19 cellular contexts compared by ENCODE assay signal in genomic region chr12:76785407-76785806, GRCh38. TPM values are rescaled to one million over a fixed set of nuclear protein-coding genes. Genes with fewer than 3 reads are reported as not detected.
DNase-seq lines count a peak whose midpoint lies in the region; ATAC-seq, FAIRE-seq and TF ChIP-seq lines count a peak whose summit lies in the region.
"Had no signal": no experiment of that assay in that cellular context is flagged by ENCODE, and none has a peak within 500 bp of the region (broad histone marks: within the 10 kb centered on the region; RNA-seq: fewer than 3 reads in every experiment).

No MANE protein-coding gene starts in this region.

- peaks cover 8% of the 10 kb centered on the region for H3K4me1 ChIP-seq in mammary epithelial cell (ENCODE audit: insufficient read depth, low read length)
- peaks cover 8% of the 10 kb centered on the region for H3K4me1 ChIP-seq in astrocyte (ENCODE audit: insufficient read depth, low read length)
- H3K4me1 ChIP-seq in thyroid gland: peaks cover 7 to 17% of the 10 kb centered on the region in 2 donors
- H3K4me1 ChIP-seq in PC-9 (replicated peaks; ENCODE audit: insufficient read depth): no peaks in the 10 kb centered on the region
- peaks cover 0 to 14% of the 10 kb centered on the region in 2 donors for H3K4me1 ChIP-seq in uterus

- H3K4me1 Mint-ChIP-seq in MCF 10A (ENCODE audit: insufficient read depth, unreplicated experiment) (peaks cover 38% of the 10 kb centered on the region), astrocyte (ENCODE audit: low read depth, unreplicated experiment) (peaks cover 47% of the 10 kb centered on the region), memory B cell (peaks cover 37% of the 10 kb centered on the region)

- H3K4me3 ChIP-seq in mammary epithelial cell (replicated peaks in 1 of 3; ENCODE audit: insufficient read depth in 1 of 3, low read depth in 2 of 3, low read length in 3 of 3): no peak overlapping the region
- no peak overlapping the region for H3K4me3 ChIP-seq in astrocyte (ENCODE audit: insufficient read depth, low read depth, low read length)
- no peak overlapping the region for H3K4me3 ChIP-seq in thyroid gland (replicated peaks in 1 of 3)
- H3K4me3 ChIP-seq in PC-9: no peak overlapping the region
- no peak overlapping the region for H3K4me3 ChIP-seq in uterus
- H3K4me3 ChIP-seq: BLaER1 had no signal

- CTCF ChIA-PET in MCF 10A (lab: Yijun Ruan, JAX): interaction anchor here (0.8 to 1.0 kb wide), 2 partner anchors 19 to 133 kb away, joined by 5 read pairs; no protein-coding TSS in a partner anchor
- CTCF ChIA-PET in mammary epithelial cell (lab: Charles Lee; ENCODE audit: low non-redundant PET): no interaction called here
- CTCF ChIA-PET in PC-9 (lab: Charles Lee): no interaction called here

- peaks cover 7% of the 10 kb centered on the region for H3K9me3 Mint-ChIP-seq in MCF 10A (ENCODE audit: unreplicated experiment)
- H3K9me3 Mint-ChIP-seq in astrocyte (ENCODE audit: unreplicated experiment): no peaks in the 10 kb centered on the region
- H3K9me3 Mint-ChIP-seq in memory B cell: peaks cover 7% of the 10 kb centered on the region

- H3K27ac Mint-ChIP-seq in MCF 10A (ENCODE audit: low read depth, unreplicated experiment) (peak overlapping the region; percentile 46), astrocyte (ENCODE audit: unreplicated experiment) (peak overlapping the region; percentile 50), memory B cell (peak overlapping the region; percentile 19)
- H3K27ac Mint-ChIP-seq: IgD-negative memory B cell had no signal

- in situ Hi-C loops in mammary epithelial cell (cut with MboI; ENCODE audit: low sequenced_read_pairs in 2 of 2): no loop called here

- BruUV-seq in MCF 10A (replicated peaks; lab: Mats Ljungman, UMichigan) (no TSS peak), mammary epithelial cell (replicated peaks; lab: Mats Ljungman, UMichigan) (no TSS peak), PC-9 (replicated peaks; lab: Mats Ljungman, UMichigan) (no TSS peak)

- H3K36me3 ChIP-seq in mammary epithelial cell (ENCODE audit: insufficient read depth, low read length) (no peaks in the 10 kb centered on the region), astrocyte (ENCODE audit: insufficient read depth, low read length) (no peaks in the 10 kb centered on the region), thyroid gland (no peaks in the 10 kb centered on the region), PC-9 (ENCODE audit: low read depth) (no peaks in the 10 kb centered on the region), uterus (no peaks in the 10 kb centered on the region)

- POLR2A ChIA-PET in MCF 10A (lab: Yijun Ruan, JAX) (interaction anchor here (0.6 kb wide), 1 partner anchor 17 kb away, joined by 3 read pairs; no protein-coding TSS in a partner anchor), PC-9 (lab: Charles Lee; ENCODE audit: unreplicated experiment) (no interaction called here)

- H3K4me3 Mint-ChIP-seq in MCF 10A (ENCODE audit: unreplicated experiment) (no peak overlapping the region), astrocyte (ENCODE audit: unreplicated experiment) (no peak overlapping the region), memory B cell (no peak overlapping the region)
- H3K4me3 Mint-ChIP-seq: IgD-negative memory B cell had no signal

- H3K4me2 ChIP-seq in mammary epithelial cell (ENCODE audit: insufficient read depth, low read depth, low read length) (no peak overlapping the region), astrocyte (ENCODE audit: low read length) (no peak overlapping the region), PC-9 (no peak overlapping the region)

- H3K27ac ChIP-seq in mammary epithelial cell (ENCODE audit: insufficient read depth, low read depth, low read length) (no peak overlapping the region), astrocyte (ENCODE audit: low read depth, low read length) (peak overlapping the region; percentile 49), thyroid gland (peak overlapping the region in 1 of 3 donors; percentile 49), PC-9 (no peak overlapping the region), uterus (peak overlapping the region in 1 of 2 donors; percentile 32)
- H3K27ac ChIP-seq: BLaER1 had no signal

- TF ChIP-seq POLR2A in thyroid gland (IDR thresholded peaks at IDR 0.05): no peak
- no peak for TF ChIP-seq POLR2A in uterus (IDR thresholded peaks at IDR 0.05)

- FAIRE-seq in astrocyte (lab: Jason Lieb, UNC): no peak
- FAIRE-seq: GM12892, H1 had no signal

- H3K27me3 ChIP-seq in mammary epithelial cell (ENCODE audit: insufficient read depth, low read length) (no peaks in the 10 kb centered on the region), astrocyte (ENCODE audit: insufficient read depth, low read length) (no peaks in the 10 kb centered on the region), thyroid gland (no peaks in the 10 kb centered on the region), PC-9 (ENCODE audit: insufficient read depth, low read depth) (no peaks in the 10 kb centered on the region), uterus (no peaks in the 10 kb centered on the region)
- H3K27me3 ChIP-seq: BLaER1 had no signal

- H3K36me3 Mint-ChIP-seq in MCF 10A (ENCODE audit: insufficient read depth, unreplicated experiment) (no peaks in the 10 kb centered on the region), astrocyte (ENCODE audit: low read depth, unreplicated experiment) (peaks cover 6% of the 10 kb centered on the region), memory B cell (peaks cover 29% of the 10 kb centered on the region)

- H3K9ac ChIP-seq in mammary epithelial cell (ENCODE audit: insufficient read depth, low read length) (no peak overlapping the region), astrocyte (ENCODE audit: low read length) (no peak overlapping the region)
- H3K9ac ChIP-seq: BLaER1 had no signal

- H3K9me3 ChIP-seq in mammary epithelial cell (replicated peaks; ENCODE audit: insufficient read depth, low read length) (no peaks in the 10 kb centered on the region), astrocyte (ENCODE audit: insufficient read depth, low read depth, low read length) (peaks cover 3% of the 10 kb centered on the region), thyroid gland (no peaks in the 10 kb centered on the region), PC-9 (ENCODE audit: insufficient read depth, low read depth) (no peaks in the 10 kb centered on the region), uterus (no peaks in the 10 kb centered on the region)

- DNase-seq in MCF 10A (ENCODE audit: unreplicated experiment) (no peak), mammary epithelial cell (no peak), astrocyte (ENCODE audit: low read depth) (no peak), memory B cell (ENCODE audit: low spot score in 2 of 2) (no peak), thyroid gland (no peak), PC-9 (no peak), NCI-H1930 (lab: John Stamatoyannopoulos, UW) (no peak), uterus (no peak)
- DNase-seq: DMS 273 treated with DMSO at 0.1 percent for 48 hours, GF-D8, MV-4-11, NCI-H1417, NCI-H2029, NCI-H2171, NCI-H69 had no signal

- H4K20me1 ChIP-seq in mammary epithelial cell (ENCODE audit: insufficient read depth, low read length): no peaks in the 10 kb centered on the region
- peaks cover 10% of the 10 kb centered on the region for H4K20me1 ChIP-seq in astrocyte (ENCODE audit: insufficient read depth, low read length)
- no peaks in the 10 kb centered on the region; the same call in 1 of the 2 replicates for H4K20me1 ChIP-seq in PC-9 (ENCODE audit: insufficient read depth)

- dilution Hi-C loops in mammary epithelial cell (cut with HindIII; ENCODE audit: low sequenced_read_pairs): no loop called here

- H2AFZ ChIP-seq in mammary epithelial cell (ENCODE audit: low read depth, low read length) (no peak overlapping the region), astrocyte (ENCODE audit: low read depth, low read length) (no peak overlapping the region), PC-9 (no peak overlapping the region)

- intact Hi-C loops in MCF 10A (cut with micrococcal nuclease): no loop called here
- intact Hi-C loops in mammary epithelial cell (cut with micrococcal nuclease): no loop called here
- intact Hi-C loops in thyroid gland (cut with DNase I): no loop called here
- intact Hi-C loops in PC-9 (cut with micrococcal nuclease; ENCODE audit: unreplicated experiment): no loop called here
- intact Hi-C loops in uterus (cut with DNase I; ENCODE audit: low total_unique reads): no loop called here

- TF ChIP-seq CTCF in MCF 10A (IDR thresholded peaks at IDR 0.05; ENCODE audit: unreplicated experiment) (no peak), mammary epithelial cell (conservative IDR thresholded peaks at IDR 0.05 in 1 of 2, IDR thresholded peaks at IDR 0.05 in 1 of 2; ENCODE audit: extremely low read depth in 1 of 2, insufficient read depth in 1 of 2, low read depth in 1 of 2, low read length in 2 of 2) (no peak), astrocyte (IDR thresholded peaks at IDR 0.05; ENCODE audit: insufficient read depth, low read depth, low read length) (no peak), thyroid gland (IDR thresholded peaks at IDR 0.05) (no peak), PC-9 (conservative IDR thresholded peaks at IDR 0.05) (no peak), uterus (IDR thresholded peaks at IDR 0.05) (no peak)

- peaks cover 69% of the 10 kb centered on the region for H3K79me2 ChIP-seq in mammary epithelial cell (ENCODE audit: insufficient read depth, low read length)
- H3K79me2 ChIP-seq in astrocyte (ENCODE audit: insufficient read depth, low read length): peaks cover 93% of the 10 kb centered on the region
- H3K79me2 ChIP-seq in PC-9 (ENCODE audit: low read depth): peaks cover under 1% of the 10 kb centered on the region; the same call in 1 of the 2 replicates

- H3F3A ChIP-seq in PC-9 (ENCODE audit: insufficient read depth, low read depth): peaks cover 5% of the 10 kb centered on the region; the same call in 1 of the 2 replicates

- H3K9me2 ChIP-seq in PC-9 (ENCODE audit: insufficient read depth): no peaks in the 10 kb centered on the region

- WGBS in mammary epithelial cell (ENCODE audit: low coverage, missing lambda C conversion rate): 58% methylated on average over 1 of the region's 1 CpG
- 90 to 92% methylated on average over 1 of the region's 1 CpG for WGBS in thyroid gland, 2 donors

- no peak for ATAC-seq in memory B cell (ENCODE audit: low read depth)

- H3K27me3 Mint-ChIP-seq in MCF 10A (ENCODE audit: insufficient read depth, unreplicated experiment) (no peaks in the 10 kb centered on the region), astrocyte (ENCODE audit: low read depth, unreplicated experiment) (no peaks in the 10 kb centered on the region), memory B cell (no peaks in the 10 kb centered on the region)
- H3K27me3 Mint-ChIP-seq: IgD-negative memory B cell had no signal

RNA-seq across cellular contexts. Expression of gene ZDHHC17, which starts 21.5 kb away (rescaled TPM):
- total RNA-seq in MCF 10A (2022) (26.9 and 28.3 TPM in 2 replicates), mammary epithelial cell (10 to 100 TPM; 22.8 to 37.5 TPM), astrocyte (61.7 and 77.5 TPM in 2 replicates), thyroid gland (100 to 1,000 TPM in 1 of 4 donors, 10 to 100 TPM in 3; 30.8 to 120 (median 53.4) TPM), PC-9 (2021) (24.7 and 25.5 TPM in 2 replicates), uterus (100 to 1,000 TPM in 2 of 4 donors, 10 to 100 TPM in 2; 48.5 to 365 (median 102) TPM)
- 8.3 TPM for polyA plus RNA-seq in mammary epithelial cell
- polyA minus RNA-seq in mammary epithelial cell: 27.3 TPM
